Comparison of ENCODE assay signal across 1 cellular context in the genomic region with DNA sequence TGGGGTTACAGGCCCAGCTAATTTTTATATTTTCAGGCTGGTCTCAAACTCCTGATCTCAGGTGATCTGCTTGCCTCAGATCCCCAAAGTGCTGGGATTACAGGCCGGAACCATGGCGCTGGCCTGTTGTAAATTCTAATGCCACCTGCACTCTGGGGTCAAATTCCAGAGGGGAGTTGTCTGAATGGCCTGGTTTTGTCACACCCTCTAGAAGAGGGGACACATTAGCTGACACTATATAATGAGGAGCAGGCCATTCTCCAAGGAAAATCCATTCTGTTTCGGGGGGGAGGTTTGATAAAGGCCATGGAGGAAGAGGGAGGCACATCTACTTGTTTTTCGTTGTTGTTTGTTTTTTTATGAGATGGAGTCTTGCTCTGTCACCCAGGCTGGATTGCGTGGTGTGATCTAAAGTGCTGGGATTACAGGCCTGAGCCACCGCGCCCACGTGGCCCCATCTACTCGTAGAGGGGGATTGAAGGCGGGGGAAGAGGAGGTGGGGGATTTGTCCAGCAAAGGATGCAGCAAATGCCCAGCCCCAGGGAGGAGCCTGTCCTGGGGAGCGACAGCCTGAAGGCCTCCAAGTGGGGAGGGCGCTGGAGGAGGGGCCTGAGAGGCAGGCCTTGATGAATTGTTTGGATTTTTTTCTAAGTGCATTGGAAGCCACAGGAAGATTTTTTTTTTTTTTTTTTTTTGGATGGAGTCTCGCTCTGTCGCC.
TF ChIP-seq lines count a peak whose summit lies in the region.

No MANE protein-coding gene starts in this region.

TF ChIP-seq in H1, 55 proteins besides CTCF, POLR2A, EP300 and RAD21 (continued from another document):
- TF ChIP-seq, protein P1, sequence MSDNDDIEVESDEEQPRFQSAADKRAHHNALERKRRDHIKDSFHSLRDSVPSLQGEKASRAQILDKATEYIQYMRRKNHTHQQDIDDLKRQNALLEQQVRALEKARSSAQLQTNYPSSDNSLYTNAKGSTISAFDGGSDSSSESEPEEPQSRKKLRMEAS (IDR thresholded peaks at IDR 0.05): peak; percentile 66
